1 cellular context compared by ENCODE assay signal in genomic region chr1:156706647-156707008, GRCh38.
TF ChIP-seq lines count a peak whose summit lies in the region.

No MANE protein-coding gene starts in this region.

TF ChIP-seq in H1, 55 proteins besides CTCF, POLR2A, EP300 and RAD21:
- TF ChIP-seq ZNF274 (IDR thresholded peaks at IDR 0.05; ENCODE audit: borderline replicate concordance, extremely low read depth, low read length): no peak
- TF ChIP-seq RBBP5 (IDR thresholded peaks at IDR 0.05; ENCODE audit: borderline replicate concordance, low read depth, low read length): 0 out of 2 replicates have a peak, but pooled peaks have one; percentile 54
- 0 out of 4 replicates have a peak, but pooled peaks of 1 of the 2 experiments have one; percentile 35 for TF ChIP-seq HDAC2 (IDR thresholded peaks at IDR 0.05; ENCODE audit: borderline replicate concordance in 1 of 2, low read depth in 2 of 2, low read length in 2 of 2)
- TF ChIP-seq GABPA (IDR thresholded peaks at IDR 0.05; ENCODE audit: borderline replicate concordance, insufficient read depth, low read length): 0 out of 2 replicates have a peak, but pooled peaks have one; percentile 51
- TF ChIP-seq CREB1 (IDR thresholded peaks at IDR 0.05): no peak
- no peak for TF ChIP-seq SIRT6 (IDR thresholded peaks at IDR 0.05; ENCODE audit: low read length)
- TF ChIP-seq YY1 (IDR thresholded peaks at IDR 0.05; ENCODE audit: low read depth, low read length): no peak
- no peak for TF ChIP-seq KDM4A (IDR thresholded peaks at IDR 0.05; ENCODE audit: low read depth, low read length, severe bottlenecking)
- TF ChIP-seq PHF8 (conservative IDR thresholded peaks at IDR 0.05; ENCODE audit: low read depth, low read length): no peak
- TF ChIP-seq TAF1 (IDR thresholded peaks at IDR 0.05; ENCODE audit: low read depth, low read length): no peak
- TF ChIP-seq NRF1 (IDR thresholded peaks at IDR 0.05; ENCODE audit: low read depth, low read length): no peak
- no peak for TF ChIP-seq JUND (IDR thresholded peaks at IDR 0.05; ENCODE audit: low read length)
- no peak for TF ChIP-seq ATF2 (IDR thresholded peaks at IDR 0.05; ENCODE audit: low read length)
- no peak for TF ChIP-seq ASH2L (IDR thresholded peaks at IDR 0.05; ENCODE audit: low read length)
- TF ChIP-seq CHD2 (IDR thresholded peaks at IDR 0.05; ENCODE audit: low read length): no peak
- TF ChIP-seq TEAD4 (IDR thresholded peaks at IDR 0.05; ENCODE audit: low read depth, low read length): no peak
- TF ChIP-seq MAX (IDR thresholded peaks at IDR 0.05): peak; percentile 86
TF ChIP-seq in H1: peak in this region for 4.
